In genomic region chr5:135306557-135306956, GRCh38 we compare ENCODE assay signal across 24 cellular contexts.
A peak's percentile ranks its signal among the peaks of the same experiment; 100 is the strongest.
DNase-seq lines count a peak whose midpoint lies in the region; ATAC-seq and TF ChIP-seq lines count a peak whose summit lies in the region.
"Had no signal": no experiment of that assay in that cellular context is flagged by ENCODE, and none has a peak within 500 bp of the region (broad histone marks: within the 10 kb centered on the region; RNA-seq: fewer than 3 reads in every experiment).

No MANE protein-coding gene starts in this region.

- H3K9me3 Mint-ChIP-seq in progenitor cell of endocrine pancreas (ENCODE audit: low read depth) (peaks cover 3% of the 10 kb centered on the region), nephron progenitor cell (no peaks in the 10 kb centered on the region)
- H3K9me3 Mint-ChIP-seq: CD4-positive, alpha-beta memory T cell; GM23338 had no signal

- H3K27ac ChIP-seq in lung (ENCODE audit: low read depth in 1 of 2, low read length in 1 of 2): no peak overlapping the region
- H3K27ac ChIP-seq: 22Rv1; BLaER1 treated with 17β-estradiol and CSF1 and Interleukin-3, amounts not matched to agents 10 nM and 100 nM; RWPE1 had no signal

- H3K4me3 ChIP-seq in lung: no peak overlapping the region
- H3K4me3 ChIP-seq: BLaER1 treated with 17β-estradiol and CSF1 and Interleukin-3, amounts not matched to agents 10 nM and 100 nM; GM23338 had no signal

- H3K27me3 Mint-ChIP-seq in T-helper 17 cell (peaks cover 46% of the 10 kb centered on the region), progenitor cell of endocrine pancreas (no peaks in the 10 kb centered on the region), nephron progenitor cell (ENCODE audit: low read depth, poor library complexity) (peaks cover 16% of the 10 kb centered on the region)

- no peaks in the 10 kb centered on the region for H3K27me3 ChIP-seq in lung (ENCODE audit: control insufficient read depth, insufficient read depth)
- H3K27me3 ChIP-seq: BLaER1 treated with 17β-estradiol and CSF1 and Interleukin-3, amounts not matched to agents 10 nM and 100 nM had no signal

- ATAC-seq in T-helper 17 cell (no peak), lung (ENCODE audit: insufficient read depth, low FRiP score) (no peak), HG02642 (IDR thresholded peaks at IDR 0.05; ENCODE audit: poor library complexity, unreplicated experiment) (no peak)

- H3K27ac Mint-ChIP-seq in T-helper 17 cell (no peak overlapping the region), progenitor cell of endocrine pancreas (peak overlapping the region; percentile 74), nephron progenitor cell (no peak overlapping the region)
- H3K27ac Mint-ChIP-seq: CD4-positive, alpha-beta memory T cell; GM23338 had no signal

- TF ChIP-seq CTCF in lung (IDR thresholded peaks at IDR 0.05; ENCODE audit: control extremely low read depth, extremely low read depth) (no peak), progenitor cell of endocrine pancreas (IDR thresholded peaks at IDR 0.05; ENCODE audit: unreplicated experiment) (no peak), nephron progenitor cell (IDR thresholded peaks at IDR 0.05) (no peak)

- no peaks in the 10 kb centered on the region for H3K9me3 ChIP-seq in T-helper 17 cell (ENCODE audit: control insufficient read depth, low read length, poor library complexity, severe bottlenecking)
- peaks cover 0 to 2% of the 10 kb centered on the region in 2 donors for H3K9me3 ChIP-seq in lung (ENCODE audit: control insufficient read depth in 2 of 2, insufficient read depth in 1 of 2, low read length in 1 of 2)
- H3K9me3 ChIP-seq: BLaER1 treated with 17β-estradiol and CSF1 and Interleukin-3, amounts not matched to agents 10 nM and 100 nM; SK-N-SH had no signal

- peaks cover 3% of the 10 kb centered on the region for H3K4me1 Mint-ChIP-seq in T-helper 17 cell
- peaks cover 78% of the 10 kb centered on the region for H3K4me1 Mint-ChIP-seq in progenitor cell of endocrine pancreas (ENCODE audit: low read depth)
- peaks cover 55% of the 10 kb centered on the region for H3K4me1 Mint-ChIP-seq in nephron progenitor cell

- peaks cover 4% of the 10 kb centered on the region for H3K36me3 Mint-ChIP-seq in T-helper 17 cell (ENCODE audit: low read depth)
- peaks cover 1% of the 10 kb centered on the region for H3K36me3 Mint-ChIP-seq in progenitor cell of endocrine pancreas (ENCODE audit: insufficient read depth)
- H3K36me3 Mint-ChIP-seq in nephron progenitor cell (ENCODE audit: low read depth): no peaks in the 10 kb centered on the region
- H3K36me3 Mint-ChIP-seq: CD4-positive, alpha-beta memory T cell had no signal

- 95 to 96% methylated on average over 9 of the region's 9 CpGs for WGBS in lung, 2 donors

- H3K36me3 ChIP-seq in lung (ENCODE audit: control insufficient read depth in 2 of 2, insufficient read depth in 2 of 2, low read length in 2 of 2): no peaks in the 10 kb centered on the region
- H3K36me3 ChIP-seq: BLaER1 treated with 17β-estradiol and CSF1 and Interleukin-3, amounts not matched to agents 10 nM and 100 nM had no signal

- H3K4me3 Mint-ChIP-seq in T-helper 17 cell (peak overlapping the region; percentile 36), progenitor cell of endocrine pancreas (ENCODE audit: low read depth) (no peak overlapping the region), nephron progenitor cell (no peak overlapping the region)
- H3K4me3 Mint-ChIP-seq: CD4-positive, alpha-beta memory T cell; GM23338 had no signal

- DNase-seq in activated CD8-positive, alpha-beta memory T cell treated with anti-CD3 and anti-CD28 coated beads, Interleukin-2, amount 50 U/mL, for 48 hours: peak; percentile 35
- no peak for DNase-seq in activated CD8-positive, alpha-beta memory T cell treated with anti-CD3 and anti-CD28 coated beads for 24 hours
- no peak for DNase-seq in T-helper 17 cell
- DNase-seq in lung (ENCODE audit: low spot score): peak; percentile 10
- DNase-seq in progenitor cell of endocrine pancreas (ENCODE audit: low spot score, unreplicated experiment): no peak
- DNase-seq in nephron progenitor cell: no peak
- no peak for DNase-seq in D341Med (ENCODE audit: low spot score)
- DNase-seq: ACHN; CD4-positive, alpha-beta memory T cell; DMS153; KBM-7; NCI-H1092 treated with DMSO at 0.1 percent for 48 hours; NCI-H1436 treated with DMSO at 0.1 percent for 48 hours; NCI-H2029 treated with DMSO at 0.1 percent for 48 hours; NCI-H345; NCI-H774; NK-92 treated with Interleukin-12 subunit alpha and Interleukin-12 subunit beta, amount 100 ng/mL, for 24 hours; SHP77 treated with DMSO at 0.1 percent for 48 hours; SK-N-SH had no signal

- H3K4me1 ChIP-seq in lung (ENCODE audit: control insufficient read depth in 2 of 2, insufficient read depth in 2 of 2, low read length in 2 of 2): no peaks in the 10 kb centered on the region

Comparison
In these comparisons a context has a peak if more than half of its experiments do, and no peak if none do; other contexts are left out.
1. DNase-seq: peak in activated CD8-positive, alpha-beta memory T cell treated with anti-CD3 and anti-CD28 coated beads, Interleukin-2, amount 50 U/mL, for 48 hours (single experiment) and lung (single experiment); none in activated CD8-positive, alpha-beta memory T cell treated with anti-CD3 and anti-CD28 coated beads for 24 hours (single experiment), T-helper 17 cell (0 of 3), progenitor cell of endocrine pancreas (single experiment), nephron progenitor cell (single experiment) and D341Med (single experiment).